In the genomic region with DNA sequence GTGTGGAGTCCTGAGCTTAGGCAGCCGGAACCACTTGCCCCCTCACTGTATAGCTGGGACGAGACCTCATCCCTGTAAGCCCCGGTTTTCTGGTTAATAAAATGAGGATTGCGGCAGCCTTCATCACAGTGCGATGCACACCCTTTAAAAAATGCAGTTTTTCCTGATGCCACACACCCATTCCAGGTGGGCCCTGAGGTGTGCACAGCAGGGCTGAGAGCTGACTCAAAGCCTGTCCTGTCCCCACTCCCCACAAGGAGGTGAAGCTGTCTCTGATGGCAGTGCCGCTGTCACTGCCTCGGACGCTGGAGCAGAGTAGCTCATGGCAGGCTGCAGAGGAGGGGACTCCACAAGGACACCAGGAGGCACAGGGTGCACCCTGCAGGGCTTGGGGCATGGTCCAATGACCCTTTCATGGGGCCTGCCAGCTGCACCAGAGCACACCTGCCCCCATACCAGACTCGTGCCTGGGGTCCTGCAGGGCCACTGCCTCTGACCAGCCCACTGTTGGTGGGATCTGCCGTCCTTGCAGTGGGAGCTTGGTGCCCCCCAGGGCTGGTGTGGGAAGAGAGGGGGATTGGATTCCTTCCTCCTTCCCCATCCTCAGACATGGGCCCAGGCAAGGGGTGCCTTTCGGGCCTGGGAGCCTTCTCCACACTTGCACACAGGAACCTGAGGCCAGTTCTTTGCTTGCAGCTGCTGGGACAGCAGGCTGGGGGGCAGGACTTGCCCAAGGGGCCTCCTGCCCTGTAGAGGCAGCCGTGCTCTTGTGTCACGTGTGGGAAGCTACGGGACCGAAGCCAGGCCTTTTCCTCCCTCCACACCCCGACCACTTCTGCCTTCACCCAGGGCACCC, we compare ENCODE assay signal across 22 cellular contexts. TPM values are rescaled to one million over a fixed set of nuclear protein-coding genes. Genes with fewer than 3 reads are reported as not detected.
DNase-seq lines count a peak whose midpoint lies in the region; ATAC-seq and TF ChIP-seq lines count a peak whose summit lies in the region.
"Had no signal": no experiment of that assay in that cellular context is flagged by ENCODE, and none has a peak within 500 bp of the region (broad histone marks: within the 10 kb centered on the region; RNA-seq: fewer than 3 reads in every experiment).

No MANE protein-coding gene starts in this region.

- peaks cover 14% of the 10 kb centered on the region for H3K4me1 ChIP-seq in foreskin keratinocyte

- TF ChIP-seq CTCF in foreskin keratinocyte (conservative IDR thresholded peaks at IDR 0.05) = no peak
- TF ChIP-seq CTCF in neural crest cell (conservative IDR thresholded peaks at IDR 0.05) = peak; percentile 48

- peak overlapping the region; percentile 34 for H3K4me3 Mint-ChIP-seq in neural crest cell

- H3K9me3 Mint-ChIP-seq in neural crest cell = no peaks in the 10 kb centered on the region

- DNase-seq in stimulated activated CD4-positive, alpha-beta T cell treated with anti-CD3 and anti-CD28 coated beads, Interleukin-15, amount 100 ng/mL, for 24 hours = peak; percentile 1
- DNase-seq in stimulated activated CD4-positive, alpha-beta T cell treated with anti-CD3 and anti-CD28 coated beads, Interleukin-4, amount 100 ng/mL, for 4 hours = no peak
- DNase-seq in foreskin keratinocyte = no peak
- DNase-seq in neural crest cell (ENCODE audit: low read depth, low spot score) = no peak
- no peak for DNase-seq in foreskin melanocyte
- DNase-seq in NCI-H345 treated with DMSO at 0.1 percent for 48 hours (lab: John Stamatoyannopoulos, UW; ENCODE audit: unreplicated experiment) = no peak
- no peak for DNase-seq in HCEC 1CT
- DNase-seq: activated CD4-positive, alpha-beta T cell treated with anti-CD3 and anti-CD28 coated beads for 4 hours; activated CD8-positive, alpha-beta memory T cell treated with anti-CD3 and anti-CD28 coated beads, Interleukin-2, amount 50 U/mL, for 4 hours; activated gamma-delta T cell treated with Interleukin-2 at 50 U/mL for 16 hours; dermis blood vessel endothelial cell; hypothalamus; MV-4-11; NCI-H2081 treated with DMSO at 0.1 percent for 48 hours; NCI-H526 treated with DMSO at 0.1 percent for 48 hours; OCI-M1; stimulated activated naive CD4-positive, alpha-beta T cell treated with Interleukin-2 at 50 U/mL for 16 hours; upper lobe of right lung had no signal

- H3K27me3 ChIP-seq in foreskin keratinocyte = peaks cover 14% of the 10 kb centered on the region
- H3K27me3 ChIP-seq: ascending aorta had no signal

- H3K27ac Mint-ChIP-seq in neural crest cell (ENCODE audit: unreplicated experiment) = no peak overlapping the region

- H3K36me3 Mint-ChIP-seq in neural crest cell (ENCODE audit: low read depth) = no peaks in the 10 kb centered on the region

- peaks cover 13% of the 10 kb centered on the region for H3K27me3 Mint-ChIP-seq in neural crest cell (ENCODE audit: low read depth)

- ATAC-seq in foreskin keratinocyte (peak; percentile 26), GM18861 (IDR thresholded peaks at IDR 0.05; ENCODE audit: unreplicated experiment) (no peak)
- ATAC-seq: K562, upper lobe of right lung had no signal

- H3K27ac ChIP-seq in foreskin keratinocyte = no peak overlapping the region
- H3K27ac ChIP-seq: ascending aorta, SK-N-MC, upper lobe of right lung had no signal

- peaks cover 7% of the 10 kb centered on the region for H3K4me1 Mint-ChIP-seq in neural crest cell

RNA-seq across cellular contexts. Expression of gene GPC1, which starts 22.8 kb away (rescaled TPM):
- 116 and 121 TPM in 2 replicates for total RNA-seq in foreskin keratinocyte
- 109 and 114 TPM in 2 replicates for polyA plus RNA-seq in foreskin keratinocyte
- 88.6 and 89.9 TPM in 2 replicates for total RNA-seq in neural crest cell
